Comparison of ENCODE assay signal across 16 cellular contexts in genomic region chr4:145709336-145709735, GRCh38. TPM values are rescaled to one million over a fixed set of nuclear protein-coding genes. Genes with fewer than 3 reads are reported as not detected.
DNase-seq lines count a peak whose midpoint lies in the region; ATAC-seq and TF ChIP-seq lines count a peak whose summit lies in the region.
"Had no signal": no experiment of that assay in that cellular context is flagged by ENCODE, and none has a peak within 500 bp of the region (broad histone marks: within the 10 kb centered on the region; RNA-seq: fewer than 3 reads in every experiment).

No MANE protein-coding gene starts in this region.

- H3K27ac Mint-ChIP-seq in MCF 10A (ENCODE audit: low read depth, unreplicated experiment): no peak overlapping the region
- H3K27ac Mint-ChIP-seq in CD8-positive, alpha-beta memory T cell: peak overlapping the region in 1 of 8 donors; percentile 39
- H3K27ac Mint-ChIP-seq: activated naive CD4-positive, alpha-beta T cell treated with anti-CD3 and anti-CD28 coated beads, Interleukin-2, amount 50 U/mL, for 24 hours; naive B cell; stimulated activated effector memory CD8-positive, alpha-beta T cell treated with anti-CD3 and anti-CD28 coated beads, Interleukin-12 subunit alpha, Interleukin-12 subunit beta, amount 100 ng/mL, for 72 hours had no signal

- RAD21 ChIA-PET in HCT116 (lab: Charles Lee; ENCODE audit: low non-redundant PET in 1 of 2, low total read pairs in 2 of 2, uncharacterized antibody in 2 of 2, unreplicated experiment in 2 of 2): no interaction called here

- H3K4me1 ChIP-seq in HCT116 (ENCODE audit: control insufficient read depth in 1 of 2, insufficient read depth in 2 of 2, low read length in 2 of 2) (peaks cover 0 to 10% of the 10 kb centered on the region in 2 experiments; a peak in 2 of 4 replicates), HAP-1 (no peaks in the 10 kb centered on the region)
- no peaks in the 10 kb centered on the region for H3K4me1 ChIP-seq in CD8-positive, alpha-beta memory T cell (ENCODE audit: insufficient read depth, low read length)

- no peaks in the 10 kb centered on the region for H3K27me3 Mint-ChIP-seq in MCF 10A (ENCODE audit: insufficient read depth, unreplicated experiment)
- peaks cover 5% of the 10 kb centered on the region in 2 donors for H3K27me3 Mint-ChIP-seq in CD8-positive, alpha-beta memory T cell

- H3K36me3 ChIP-seq in HCT116 (ENCODE audit: control insufficient read depth in 1 of 2, insufficient read depth in 2 of 2, low read length in 2 of 2) (no peaks in the 10 kb centered on the region), HAP-1 (replicated peaks) (no peaks in the 10 kb centered on the region)
- H3K36me3 ChIP-seq in CD8-positive, alpha-beta memory T cell (ENCODE audit: insufficient read depth, low read length): no peaks in the 10 kb centered on the region

- H3K4me3 Mint-ChIP-seq in MCF 10A (ENCODE audit: unreplicated experiment): no peak overlapping the region
- no peak overlapping the region for H3K4me3 Mint-ChIP-seq in CD8-positive, alpha-beta memory T cell
- H3K4me3 Mint-ChIP-seq: activated naive CD4-positive, alpha-beta T cell treated with anti-CD3 and anti-CD28 coated beads, Interleukin-2, amount 50 U/mL, for 24 hours; naive B cell; stimulated activated effector memory CD8-positive, alpha-beta T cell treated with anti-CD3 and anti-CD28 coated beads, Interleukin-12 subunit alpha, Interleukin-12 subunit beta, amount 100 ng/mL, for 72 hours had no signal

- H3K9ac ChIP-seq in HCT116 (ENCODE audit: low read length): no peak overlapping the region
- H3K9ac ChIP-seq: KMS-11 had no signal

- TF ChIP-seq CTCF in HCT116 (IDR thresholded peaks at IDR 0.05 in 2 of 3, conservative IDR thresholded peaks at IDR 0.05 in 1 of 3; ENCODE audit: borderline replicate concordance in 1 of 3, insufficient read depth in 1 of 3, low read depth in 2 of 3, low read length in 2 of 3) (no peak), MCF 10A (IDR thresholded peaks at IDR 0.05; ENCODE audit: unreplicated experiment) (no peak)

- H3K4me3 ChIP-seq in HCT116 (replicated peaks in 1 of 2; ENCODE audit: low read depth in 1 of 2, low read length in 2 of 2) (no peak overlapping the region), HAP-1 (no peak overlapping the region)
- no peak overlapping the region for H3K4me3 ChIP-seq in CD8-positive, alpha-beta memory T cell (ENCODE audit: low read length)

- peaks cover 18% of the 10 kb centered on the region for H3K4me1 Mint-ChIP-seq in MCF 10A (ENCODE audit: insufficient read depth, unreplicated experiment)
- no peaks in the 10 kb centered on the region for H3K4me1 Mint-ChIP-seq in CD8-positive, alpha-beta memory T cell
- H3K4me1 Mint-ChIP-seq: activated naive CD4-positive, alpha-beta T cell treated with anti-CD3 and anti-CD28 coated beads, Interleukin-2, amount 50 U/mL, for 24 hours; naive B cell had no signal

- no peaks in the 10 kb centered on the region for H3K36me3 Mint-ChIP-seq in MCF 10A (ENCODE audit: insufficient read depth, unreplicated experiment)
- H3K36me3 Mint-ChIP-seq in CD8-positive, alpha-beta memory T cell: peaks cover 0 to 9% (median 0%) of the 10 kb centered on the region in 3 donors

- POLR2A ChIA-PET in HCT116 (lab: Charles Lee) (no interaction called here), MCF 10A (lab: Yijun Ruan, JAX) (interaction anchor here (1.3 to 3.6 kb wide), 2 partner anchors 24 to 30 kb away, joined by 3 to 16 read pairs; no protein-coding TSS in a partner anchor)
- POLR2A ChIA-PET in CD8-positive, alpha-beta memory T cell (lab: Charles Lee): no interaction called here

- H3K9me2 ChIP-seq in HCT116 (ENCODE audit: insufficient read depth): no peaks in the 10 kb centered on the region

- in situ Hi-C loops in HAP-1 (cut with MboI; ENCODE audit: low sequenced_read_pairs): no loop called here

- no peak for TF ChIP-seq POLR2A in HCT116 (IDR thresholded peaks at IDR 0.05; ENCODE audit: borderline replicate concordance, extremely low read depth, insufficient read depth, insufficient read length)

- H3K79me2 ChIP-seq in HCT116 (ENCODE audit: insufficient read depth, low read length): no peaks in the 10 kb centered on the region

- no peak overlapping the region for H2AFZ ChIP-seq in HCT116 (ENCODE audit: low read depth, low read length, poor library complexity, severe bottlenecking)

- CTCF ChIA-PET in HCT116 (lab: Charles Lee): no interaction called here
- CTCF ChIA-PET in MCF 10A (lab: Yijun Ruan, JAX): interaction anchor here (0.6 kb wide), 1 partner anchor 101 kb away, joined by 7 read pairs; no protein-coding TSS in a partner anchor
- CTCF ChIA-PET in CD8-positive, alpha-beta memory T cell (lab: Charles Lee): no interaction called here

- no peaks in the 10 kb centered on the region for H3K9me3 Mint-ChIP-seq in MCF 10A (ENCODE audit: unreplicated experiment)
- H3K9me3 Mint-ChIP-seq in CD8-positive, alpha-beta memory T cell: peaks cover 12 to 28% (median 20%) of the 10 kb centered on the region in 5 donors

- H3K27me3 ChIP-seq in HCT116 (ENCODE audit: insufficient read depth, low read length): no peaks in the 10 kb centered on the region
- no peaks in the 10 kb centered on the region for H3K27me3 ChIP-seq in CD8-positive, alpha-beta memory T cell (ENCODE audit: insufficient read depth, low read length, poor library complexity, severe bottlenecking)
- 0 out of 2 replicates have a peak, but pooled peaks cover 1% of the 10 kb centered on the region for H3K27me3 ChIP-seq in HAP-1 (ENCODE audit: low read depth)

- no peak for ATAC-seq in HCT116

- no peak for TF ChIP-seq RAD21 in HCT116 (IDR thresholded peaks at IDR 0.05; ENCODE audit: low read depth)

- peak; percentile 50 for DNase-seq in DMS53 (lab: John Stamatoyannopoulos, UW)
- no peak for DNase-seq in HCT116 (ENCODE audit: low read depth, low spot score)
- peak; percentile 70 for DNase-seq in NCI-H146 (lab: John Stamatoyannopoulos, UW)
- peak; percentile 32 for DNase-seq in MCF 10A (ENCODE audit: unreplicated experiment)
- DNase-seq in SKM-1 treated with dmso at 0.1 percent for 144 hours (lab: John Stamatoyannopoulos, UW; ENCODE audit: unreplicated experiment): no peak
- no peak for DNase-seq in head of caudate nucleus
- no peak for DNase-seq in CD8-positive, alpha-beta memory T cell
- no peak for DNase-seq in HAP-1 (ENCODE audit: low spot score in 2 of 2)
- DNase-seq: central memory CD4-positive, alpha-beta T cell; naive B cell; NCI-H510A; retina; stimulated activated CD4-positive, alpha-beta T cell treated with anti-CD3 and anti-CD28 coated beads, Interleukin-2, amount 100 ng/mL, for 48 hours had no signal

- no peaks in the 10 kb centered on the region for H4K20me1 ChIP-seq in HCT116 (ENCODE audit: insufficient read depth)

- BruUV-seq in HCT116 (replicated peaks; lab: Mats Ljungman, UMichigan) (no TSS peak), MCF 10A (replicated peaks; lab: Mats Ljungman, UMichigan) (no TSS peak)

- H3K9me3 ChIP-seq in HCT116 (ENCODE audit: control insufficient read depth in 1 of 2, insufficient read depth in 1 of 2, low read depth in 1 of 2, low read length in 2 of 2) (no peaks in the 10 kb centered on the region), HAP-1 (no peaks in the 10 kb centered on the region)
- H3K9me3 ChIP-seq in CD8-positive, alpha-beta memory T cell (ENCODE audit: low read length): no peaks in the 10 kb centered on the region

- intact Hi-C loops in HCT116 (cut with micrococcal nuclease): no loop called here
- intact Hi-C loops in MCF 10A (cut with micrococcal nuclease): no loop called here
- intact Hi-C loops in head of caudate nucleus (cut with DNase I): no loop called here

- H3K27ac ChIP-seq in HCT116 (ENCODE audit: low read depth, low read length): no peak overlapping the region
- no peak overlapping the region for H3K27ac ChIP-seq in CD8-positive, alpha-beta memory T cell (ENCODE audit: low read depth, low read length)
- H3K27ac ChIP-seq: KMS-11 had no signal

- H3K4me2 ChIP-seq in HCT116 (ENCODE audit: low read length): 0 out of 2 replicates have a peak overlapping the region, but pooled peaks have one; percentile 38
- H3K4me2 ChIP-seq: KMS-11 had no signal

TF ChIP-seq in HCT116, 20 proteins besides CTCF, POLR2A, EP300 and RAD21:
- no peak for TF ChIP-seq TCF7L2 (IDR thresholded peaks at IDR 0.05; ENCODE audit: borderline replicate concordance, extremely low read depth, insufficient read depth, insufficient read length)
- TF ChIP-seq ZFX (IDR thresholded peaks at IDR 0.05): no peak
- no peak for TF ChIP-seq JUND (IDR thresholded peaks at IDR 0.05)
- TF ChIP-seq EZH2phosphoT487 (IDR thresholded peaks at IDR 0.05; ENCODE audit: borderline replicate concordance): no peak
- TF ChIP-seq SRF (IDR thresholded peaks at IDR 0.05; ENCODE audit: low read depth): no peak
- TF ChIP-seq ZBTB33 (IDR thresholded peaks at IDR 0.05; ENCODE audit: extremely low read depth, insufficient replicate concordance, low read length): no peak
- TF ChIP-seq ZNF274 (IDR thresholded peaks at IDR 0.05; ENCODE audit: low read depth, low read length): no peak

RNA-seq across cellular contexts. Expression of gene C4orf51, which starts 29.4 kb away (rescaled TPM):
- total RNA-seq in HCT116 (2021; ENCODE audit: unreplicated experiment) (not detected), MCF 10A (2022) (not detected in 2 replicates)
- polyA plus RNA-seq in HCT116 (2012): not detected in 2 replicates
- total RNA-seq in CD8-positive, alpha-beta memory T cell: not detected
- polyA plus RNA-seq in CD8-positive, alpha-beta memory T cell: not detected

Comparison
In these comparisons a context has a peak if more than half of its experiments do, and no peak if none do; other contexts are left out.
1. DNase-seq: peak in DMS53 (single experiment), NCI-H146 (single experiment) and MCF 10A (single experiment); none in HCT116 (single experiment), SKM-1 treated with dmso at 0.1 percent for 144 hours (single experiment), head of caudate nucleus (0 of 42), CD8-positive, alpha-beta memory T cell (0 of 5) and HAP-1 (0 of 2).